Comparison of ENCODE assay signal across 10 cellular contexts in genomic region chr4:173360587-173361221, GRCh38. TPM values are rescaled to one million over a fixed set of nuclear protein-coding genes. Genes with fewer than 3 reads are reported as not detected.
A peak's percentile ranks its signal among the peaks of the same experiment; 100 is the strongest.
DNase-seq lines count a peak whose midpoint lies in the region; ATAC-seq and TF ChIP-seq lines count a peak whose summit lies in the region.
"Had no signal": no experiment of that assay in that cellular context is flagged by ENCODE, and none has a peak within 500 bp of the region (broad histone marks: within the 10 kb centered on the region; RNA-seq: fewer than 3 reads in every experiment).

No MANE protein-coding gene starts in this region.

- H3K27ac ChIP-seq in Panc1 (ENCODE audit: low read length) (no peak overlapping the region), substantia nigra (ENCODE audit: low read depth, low read length, poor library complexity, severe bottlenecking) (no peak overlapping the region), vagina (no peak overlapping the region)

- no peak for TF ChIP-seq POLR2A in vagina (IDR thresholded peaks at IDR 0.05)

- DNase-seq in A172 (ENCODE audit: low spot score) = peak; percentile 49
- DNase-seq in GM06990 (ENCODE audit: extremely low read depth, insufficient read length) = no peak
- DNase-seq in Panc1 (ENCODE audit: low read depth, low spot score) = no peak
- DNase-seq in fibroblast of pulmonary artery (ENCODE audit: low read depth) = peak; percentile 45
- DNase-seq in substantia nigra (lab: John Stamatoyannopoulos, UW) = no peak
- DNase-seq in vagina (ENCODE audit: extremely low spot score in 2 of 2) = no peak
- no peak for DNase-seq in inferior parietal cortex (ENCODE audit: extremely low spot score)
- DNase-seq: activated CD8-positive, alpha-beta T cell treated with anti-CD3 and anti-CD28 coated beads, Interleukin-2, amount 10 ng/mL, durations not matched to agents 7 days and 5 days; NCI-H2227 treated with DMSO at 0.1 percent for 48 hours had no signal

- no peaks in the 10 kb centered on the region for H3K36me3 ChIP-seq in GM06990 (ENCODE audit: control insufficient read depth, insufficient read depth, low read length)
- no peaks in the 10 kb centered on the region for H3K36me3 ChIP-seq in Panc1 (ENCODE audit: control insufficient read depth, insufficient read depth, low read length)
- H3K36me3 ChIP-seq in vagina = no peaks in the 10 kb centered on the region

- H3K9me3 ChIP-seq in Panc1 (ENCODE audit: control insufficient read depth, insufficient read depth, low read depth, low read length) (no peaks in the 10 kb centered on the region), vagina (no peaks in the 10 kb centered on the region)

- POLR2A ChIA-PET in Panc1 (lab: Charles Lee) = interaction anchor here (0.5 to 1.1 kb wide), 2 partner anchors 9 to 47 kb away, joined by 4 to 6 read pairs; no protein-coding TSS in a partner anchor

- in situ Hi-C loops in Panc1 (cut with HindIII; ENCODE audit: low pct_unique_long_range_greater_than_20kb, low sequenced_read_pairs) = no loop called here

- ATAC-seq in Panc1 (peak; percentile 79), GM21737 (IDR thresholded peaks at IDR 0.05; ENCODE audit: unreplicated experiment) (no peak)
- ATAC-seq: activated CD8-positive, alpha-beta T cell treated with anti-CD3 and anti-CD28 coated beads, Interleukin-2, amount 10 ng/mL, durations not matched to agents 7 days and 5 days had no signal

- intact Hi-C loops in Panc1 (cut with micrococcal nuclease; ENCODE audit: unreplicated experiment) (no loop called here), vagina (cut with DNase I) (no loop called here)

- TF ChIP-seq CTCF in GM06990 (IDR thresholded peaks at IDR 0.05; ENCODE audit: insufficient read depth, low read length, poor library complexity, severe bottlenecking) = peak; percentile 31
- peak; percentile 52 for TF ChIP-seq CTCF in Panc1 (IDR thresholded peaks at IDR 0.05)
- TF ChIP-seq CTCF in fibroblast of pulmonary artery (IDR thresholded peaks at IDR 0.05; ENCODE audit: low read length, missing control alignments) = peak; percentile 46
- TF ChIP-seq CTCF in vagina (IDR thresholded peaks at IDR 0.05) = no peak

- H3K4me1 ChIP-seq in Panc1 (ENCODE audit: control insufficient read depth, insufficient read depth, low read length) (no peaks in the 10 kb centered on the region), vagina (no peaks in the 10 kb centered on the region)

- H3K27me3 ChIP-seq in GM06990 (replicated peaks; ENCODE audit: control insufficient read depth, insufficient read depth, low read length) (no peaks in the 10 kb centered on the region), Panc1 (ENCODE audit: control insufficient read depth, insufficient read depth, low read length) (no peaks in the 10 kb centered on the region), vagina (no peaks in the 10 kb centered on the region)

- CTCF ChIA-PET in Panc1 (lab: Charles Lee) = interaction anchor here (0.6 kb wide), 1 partner anchor 348 kb away, joined by 3 read pairs; no protein-coding TSS in a partner anchor

- H3K4me3 ChIP-seq in GM06990 (replicated peaks; ENCODE audit: low read depth, low read length) (no peak overlapping the region), Panc1 (ENCODE audit: low read depth in 2 of 2, low read length in 2 of 2) (no peak overlapping the region), fibroblast of pulmonary artery (replicated peaks; ENCODE audit: low read depth, low read length) (no peak overlapping the region), vagina (no peak overlapping the region)

- no TSS peak for BruUV-seq in Panc1 (replicated peaks; lab: Mats Ljungman, UMichigan)

RNA-seq across cellular contexts. Expression of gene SAP30, which starts 10.1 kb away (rescaled TPM):
- total RNA-seq in A172 (2014; rRNA removed; shearing (Covaris generic)) = 69.5 and 80.4 TPM in 2 replicates
- total RNA-seq in Panc1 (2021; ENCODE audit: unreplicated experiment) = 23.4 TPM
- polyA plus RNA-seq in Panc1 (2012; ENCODE audit: insufficient read length) = 18.4 TPM
- total RNA-seq in vagina = 13.0 TPM

RNA-seq across cellular contexts. Expression of gene HMGB2, which starts 26.5 kb away (rescaled TPM):
- 259 and 290 TPM in 2 replicates for total RNA-seq in A172 (2014; rRNA removed; shearing (Covaris generic))
- 183 TPM for total RNA-seq in Panc1 (2021; ENCODE audit: unreplicated experiment)
- 96.2 TPM for polyA plus RNA-seq in Panc1 (2012; ENCODE audit: insufficient read length)
- 56.7 TPM for total RNA-seq in vagina

RNA-seq across cellular contexts. Expression of gene SCRG1, which starts 38.2 kb away (rescaled TPM):
- total RNA-seq in A172 (2014; rRNA removed; shearing (Covaris generic)) = not detected in 2 replicates
- total RNA-seq in Panc1 (2021; ENCODE audit: unreplicated experiment) (not detected), vagina (0.49 TPM)
- not detected for polyA plus RNA-seq in Panc1 (2012; ENCODE audit: insufficient read length)
- total RNA-seq: activated CD8-positive, alpha-beta T cell treated with anti-CD3 and anti-CD28 coated beads, Interleukin-2, amount 10 ng/mL, durations not matched to agents 7 days and 5 days had no signal

Comparison
In these comparisons a context has a peak if more than half of its experiments do, and no peak if none do; other contexts are left out.
1. DNase-seq: peak in A172 (single experiment) and fibroblast of pulmonary artery (single experiment); none in GM06990 (single experiment), Panc1 (single experiment), substantia nigra (0 of 49), vagina (0 of 2) and inferior parietal cortex (single experiment).
2. CTCF ChIP-seq: peak in GM06990 (single experiment), Panc1 (single experiment) and fibroblast of pulmonary artery (single experiment); none in vagina (0 of 3).